In the genomic region with DNA sequence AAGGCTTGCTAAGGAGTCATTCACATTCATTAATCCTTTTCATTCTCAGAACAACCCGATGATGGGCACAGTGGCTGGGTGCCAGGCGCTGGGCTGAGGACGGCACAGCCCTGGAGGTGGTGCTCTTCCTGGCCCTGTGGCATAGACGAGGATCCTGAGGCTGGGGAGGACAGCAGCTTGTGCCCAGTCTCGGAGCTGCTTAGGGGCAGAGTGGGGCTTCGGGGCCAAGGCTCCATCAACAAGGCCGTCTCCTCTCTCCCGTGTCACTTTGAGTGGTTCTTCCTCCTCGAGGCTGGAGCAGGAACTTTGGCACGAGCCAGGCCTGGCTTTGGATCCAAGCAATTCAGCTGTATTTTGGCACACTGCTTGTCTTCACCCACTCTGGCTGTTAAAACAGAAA, we compare ENCODE assay signal across 23 cellular contexts.
DNase-seq lines count a peak whose midpoint lies in the region; ATAC-seq and TF ChIP-seq lines count a peak whose summit lies in the region.
"Had no signal": no experiment of that assay in that cellular context is flagged by ENCODE, and none has a peak within 500 bp of the region (broad histone marks: within the 10 kb centered on the region; RNA-seq: fewer than 3 reads in every experiment).

No MANE protein-coding gene starts in this region.

- no peak for TF ChIP-seq CTCF in psoas muscle (IDR thresholded peaks at IDR 0.05)

- H3K36me3 ChIP-seq in BLaER1, result no peaks in the 10 kb centered on the region
- H3K36me3 ChIP-seq in psoas muscle (ENCODE audit: insufficient read depth in 1 of 2, low read depth in 1 of 2), result no peaks in the 10 kb centered on the region
- H3K36me3 ChIP-seq: heart right ventricle had no signal

- H3K4me3 ChIP-seq in BLaER1, result no peak overlapping the region
- no peak overlapping the region for H3K4me3 ChIP-seq in psoas muscle
- H3K4me3 ChIP-seq: heart right ventricle, PC-9 had no signal

- H3K9me3 ChIP-seq in BLaER1 (no peaks in the 10 kb centered on the region), psoas muscle (no peaks in the 10 kb centered on the region)
- H3K9me3 ChIP-seq: heart right ventricle had no signal

- intact Hi-C loops in psoas muscle (cut with DNase I), result loop anchor here in 1 of 2 donors (5.0 kb wide), 1 partner anchor 51 kb away; no protein-coding TSS in a partner anchor

- H4K20me1 ChIP-seq in BLaER1, result no peaks in the 10 kb centered on the region

- whole genome bisulfite sequencing in psoas muscle, 3 donors, result 51 to 73% (median 69%) methylated on average over 10 of the region's 10 CpGs

- DNase-seq in NCI-H2029 (lab: John Stamatoyannopoulos, UW) (peak; percentile 15), globus pallidus (ENCODE audit: low spot score) (peak; percentile 45), psoas muscle (no peak), SK-N-DZ (ENCODE audit: low spot score) (no peak)
- DNase-seq: ACHN; activated CD4-positive, alpha-beta T cell treated with anti-CD3 and anti-CD28 coated beads, Interleukin-2, amount 50 U/mL, for 4 hours; activated CD4-positive, CD25-positive, alpha-beta regulatory T cell; activated CD8-positive, alpha-beta memory T cell treated with anti-CD3 and anti-CD28 coated beads, Interleukin-2, amount 50 U/mL, for 4 hours; Calu3; effector CD8-positive, alpha-beta T cell; heart right ventricle; left cardiac atrium; mesendoderm; NCI-H1436; NCI-H510A treated with DMSO at 0.1 percent for 48 hours; PC-9; SHP77 treated with DMSO at 0.1 percent for 48 hours; SW 1271 had no signal

- H3K4me2 ChIP-seq in BLaER1, result peak overlapping the region; percentile 47
- H3K4me2 ChIP-seq: PC-9 had no signal

- 0 out of 2 replicates have a peak overlapping the region, but pooled peaks have one; percentile 10 for H3K27ac ChIP-seq in BLaER1
- H3K27ac ChIP-seq in psoas muscle, result no peak overlapping the region
- H3K27ac ChIP-seq: C4-2B, heart right ventricle, parathyroid adenoma, PC-9 had no signal

- H3K9ac ChIP-seq in BLaER1, result peak overlapping the region; percentile 47; the same call in 1 of the 2 replicates
- H3K9ac ChIP-seq: parathyroid adenoma had no signal

- H3K27me3 ChIP-seq in BLaER1 (no peaks in the 10 kb centered on the region), psoas muscle (ENCODE audit: insufficient read depth in 3 of 3, low read length in 2 of 3) (no peaks in the 10 kb centered on the region)
- H3K27me3 ChIP-seq: heart right ventricle had no signal

- H3K4me1 ChIP-seq in BLaER1, result peaks cover 34% of the 10 kb centered on the region
- H3K4me1 ChIP-seq in psoas muscle, result peaks cover 8% of the 10 kb centered on the region
- H3K4me1 ChIP-seq: parathyroid adenoma had no signal

- ATAC-seq in psoas muscle, result peak in 3 of 4 donors; percentile 25 to 62 (median 40)
- ATAC-seq in HG02973 (IDR thresholded peaks at IDR 0.05; ENCODE audit: unreplicated experiment), result no peak
- ATAC-seq in GM21529 (IDR thresholded peaks at IDR 0.05; ENCODE audit: unreplicated experiment), result no peak

Comparison
In these comparisons a context has a peak if more than half of its experiments do, and no peak if none do; other contexts are left out.
1. DNase-seq: peak in NCI-H2029 (single experiment) and globus pallidus (single experiment); none in psoas muscle (0 of 2) and SK-N-DZ (single experiment).
2. ATAC-seq: peak in psoas muscle (3 of 4); none in HG02973 (single experiment) and GM21529 (single experiment).